In the genomic region with DNA sequence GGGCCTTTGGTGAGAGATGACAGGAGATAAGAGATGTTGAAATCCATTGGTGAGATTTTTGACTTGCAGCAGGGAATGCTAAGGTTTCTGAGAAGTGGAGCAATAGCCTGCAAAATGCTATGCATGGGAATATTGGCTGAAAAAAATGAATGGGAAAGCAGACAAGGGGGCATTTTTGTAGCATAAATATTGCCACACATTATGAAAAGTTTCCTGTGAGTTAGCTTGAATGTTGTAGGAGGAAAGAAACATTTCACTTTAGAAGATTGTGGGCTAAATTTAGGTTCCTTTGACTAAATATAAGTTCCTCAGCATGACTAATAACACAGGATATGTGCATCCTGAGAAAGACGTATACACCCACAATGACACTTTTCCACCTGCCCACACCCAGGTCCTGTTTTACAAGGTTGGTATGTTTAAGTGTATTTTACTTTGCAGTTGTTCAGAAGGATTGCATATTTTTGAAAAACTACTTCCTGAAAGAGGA, we compare ENCODE assay signal across 10 cellular contexts. TPM values are rescaled to one million over a fixed set of nuclear protein-coding genes. Genes with fewer than 3 reads are reported as not detected.
DNase-seq lines count a peak whose midpoint lies in the region; ATAC-seq and TF ChIP-seq lines count a peak whose summit lies in the region.
"Had no signal": no experiment of that assay in that cellular context is flagged by ENCODE, and none has a peak within 500 bp of the region (broad histone marks: within the 10 kb centered on the region; RNA-seq: fewer than 3 reads in every experiment).

No MANE protein-coding gene starts in this region.

- H3K4me2 ChIP-seq in fibroblast of lung (ENCODE audit: extremely low read depth, insufficient read depth, low read length), result no peak overlapping the region

- H2AFZ ChIP-seq in fibroblast of lung (ENCODE audit: low read length), result no peak overlapping the region

- intact Hi-C loops in left ventricle myocardium superior (cut with micrococcal nuclease), result no loop called here

- no peaks in the 10 kb centered on the region for H3K36me3 ChIP-seq in fibroblast of lung (ENCODE audit: control insufficient read depth, insufficient read depth, low read length)
- H3K36me3 ChIP-seq in Peyer's patch, result no peaks in the 10 kb centered on the region

- no peaks in the 10 kb centered on the region for H3K9me3 ChIP-seq in fibroblast of lung (ENCODE audit: control insufficient read depth, insufficient read depth, low read depth, low read length)
- H3K9me3 ChIP-seq in Peyer's patch, result no peaks in the 10 kb centered on the region

- peak; percentile 65 for ATAC-seq in GM21529 (IDR thresholded peaks at IDR 0.05; ENCODE audit: unreplicated experiment)
- no peak for ATAC-seq in left ventricle myocardium superior

- peak; percentile 63 for DNase-seq in GM12865 (ENCODE audit: low read depth)
- peak; percentile 53 for DNase-seq in HPDE6-E6E7 (ENCODE audit: extremely low spot score)
- DNase-seq in fibroblast of lung (ENCODE audit: low read depth in 2 of 2), result peak; percentile 42 to 53
- no peak for DNase-seq in NCI-H345 (lab: John Stamatoyannopoulos, UW)
- DNase-seq in Peyer's patch, result no peak
- no peak for DNase-seq in DMS53 treated with DMSO at 0.1 percent for 48 hours (lab: John Stamatoyannopoulos, UW; ENCODE audit: unreplicated experiment)
- no peak for DNase-seq in left ventricle myocardium superior

- H3K9ac ChIP-seq in fibroblast of lung (ENCODE audit: insufficient read depth, low read length), result no peak overlapping the region

- H3K4me1 ChIP-seq in fibroblast of lung (ENCODE audit: control insufficient read depth, extremely low read depth, insufficient read depth, low read length), result no peaks in the 10 kb centered on the region
- no peaks in the 10 kb centered on the region for H3K4me1 ChIP-seq in Peyer's patch

- no peaks in the 10 kb centered on the region for H3K79me2 ChIP-seq in fibroblast of lung (ENCODE audit: control insufficient read depth, insufficient read depth, low read length)

- H3K27ac ChIP-seq in fibroblast of lung (ENCODE audit: insufficient read depth, low read length) (no peak overlapping the region), Peyer's patch (peak overlapping the region in 2 of 4 donors; percentile 22 to 31)
- H3K27ac ChIP-seq: SK-N-MC, skin epidermis had no signal

- TF ChIP-seq CTCF in GM12865 (IDR thresholded peaks at IDR 0.05; ENCODE audit: insufficient read depth, low read depth, low read length, missing control alignments) (no peak), fibroblast of lung (conservative IDR thresholded peaks at IDR 0.05 in 1 of 2, IDR thresholded peaks at IDR 0.05 in 1 of 2; ENCODE audit: low read depth in 1 of 2, low read length in 2 of 2) (no peak), Peyer's patch (IDR thresholded peaks at IDR 0.05) (no peak)

- H3K4me3 ChIP-seq in GM12865 (ENCODE audit: low read depth, low read length) (no peak overlapping the region), fibroblast of lung (replicated peaks in 1 of 4; ENCODE audit: control extremely low read depth in 1 of 4, insufficient read depth in 1 of 4, low read depth in 3 of 4, low read length in 4 of 4) (no peak overlapping the region), Peyer's patch (no peak overlapping the region)
- H3K4me3 ChIP-seq: SK-N-MC, skin epidermis had no signal

- H3K27me3 ChIP-seq in fibroblast of lung (ENCODE audit: control insufficient read depth, insufficient read depth, low read length) (no peaks in the 10 kb centered on the region), Peyer's patch (no peaks in the 10 kb centered on the region)

- H4K20me1 ChIP-seq in fibroblast of lung (ENCODE audit: control insufficient read depth, extremely low read depth, insufficient read depth, low read length), result no peaks in the 10 kb centered on the region

- TF ChIP-seq POLR2A in Peyer's patch (IDR thresholded peaks at IDR 0.05), result no peak

RNA-seq across cellular contexts. Expression of a gene that starts 28.4 kb away (rescaled TPM):
- total RNA-seq in fibroblast of lung, result 1.7 and 1.8 TPM in 2 replicates
- polyA plus RNA-seq in fibroblast of lung, result 0.43 and 1.2 TPM in 2 replicates
- 0.21 and 0.90 TPM in 2 replicates for polyA plus RNA-seq in fibroblast of lung (2012)
- 0.04 TPM in 1 of 2 replicates, not detected in the other for polyA minus RNA-seq in fibroblast of lung (ENCODE audit: low replicate concordance)
- 10 to 100 TPM in 1 of 4 donors, 1 to 10 TPM in 2, not detected in 1; 2.4 to 20.7 (median 8.7) TPM for total RNA-seq in Peyer's patch
- 0.10 TPM for total RNA-seq in left ventricle myocardium superior

Comparison
In these comparisons a context has a peak if more than half of its experiments do, and no peak if none do; other contexts are left out.
1. DNase-seq: peak in GM12865 (single experiment), HPDE6-E6E7 (single experiment) and fibroblast of lung (2 of 2); none in NCI-H345 (single experiment), Peyer's patch (0 of 3), DMS53 treated with DMSO at 0.1 percent for 48 hours (single experiment) and left ventricle myocardium superior (single experiment).